23 cellular contexts compared by ENCODE assay signal in the genomic region with DNA sequence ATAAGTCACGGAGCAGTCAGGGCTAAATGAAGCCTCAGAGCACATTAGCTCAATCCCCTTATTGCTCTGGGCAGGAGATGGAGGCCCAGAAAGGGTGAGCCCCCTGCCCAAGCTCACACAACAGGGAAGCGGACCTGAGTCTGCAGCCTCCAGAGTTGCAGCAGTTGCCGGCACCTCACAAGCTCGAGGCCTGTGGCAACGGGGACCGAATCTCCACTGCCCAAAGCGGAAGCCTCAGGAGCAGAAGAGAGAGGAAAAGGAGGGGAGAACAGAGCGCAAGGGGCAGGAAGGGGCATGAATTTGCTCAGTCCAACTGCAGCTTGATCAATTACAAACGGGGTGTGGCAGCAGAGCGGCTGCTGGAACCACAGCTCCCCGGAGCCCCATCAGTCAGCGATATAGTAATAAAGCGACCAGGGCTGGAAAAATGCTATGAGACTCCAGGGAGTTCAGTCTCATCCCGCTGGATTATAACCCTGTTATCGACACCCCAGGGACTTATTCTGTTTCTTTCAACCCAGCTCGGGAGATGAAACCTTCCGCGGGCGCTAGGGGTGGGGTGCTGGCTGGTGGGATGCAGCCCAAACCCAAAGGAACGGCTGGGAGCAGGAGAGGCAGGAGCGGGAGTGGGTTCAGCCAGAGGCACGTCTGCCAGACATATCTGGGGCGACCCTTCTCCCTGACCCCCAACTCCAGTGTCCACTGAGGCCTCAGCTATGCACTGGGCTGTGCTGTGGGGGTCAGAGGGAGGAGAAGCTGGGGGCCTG.
DNase-seq lines count a peak whose midpoint lies in the region; ATAC-seq and TF ChIP-seq lines count a peak whose summit lies in the region.
"Had no signal": no experiment of that assay in that cellular context is flagged by ENCODE, and none has a peak within 500 bp of the region (broad histone marks: within the 10 kb centered on the region; RNA-seq: fewer than 3 reads in every experiment).

No MANE protein-coding gene starts in this region.

- H3K9ac ChIP-seq in OCI-LY3 (ENCODE audit: low read length) = no peak overlapping the region

- TF ChIP-seq POLR2A in sigmoid colon (IDR thresholded peaks at IDR 0.05) = no peak

- no peak for ATAC-seq in GM21381 (IDR thresholded peaks at IDR 0.05; ENCODE audit: unreplicated experiment)
- ATAC-seq: activated CD8-positive, alpha-beta memory T cell treated with anti-CD3 and anti-CD28 coated beads, Interleukin-2, amount 10 ng/mL, durations not matched to agents 7 days and 5 days; CD8-positive, alpha-beta T cell; naive thymus-derived CD8-positive, alpha-beta T cell had no signal

- H3K27ac ChIP-seq in OCI-LY3 (ENCODE audit: low read length) (no peak overlapping the region), sigmoid colon (no peak overlapping the region)
- H3K27ac ChIP-seq: pancreas, SJSA1, stomach, tibial nerve had no signal

- peaks cover 9% of the 10 kb centered on the region; the same call in 1 of the 2 replicates for H3K9me3 ChIP-seq in OCI-LY3 (ENCODE audit: insufficient read depth, low read length)
- H3K9me3 ChIP-seq in sigmoid colon = peaks cover 0 to 8% (median 3%) of the 10 kb centered on the region in 4 donors
- H3K9me3 ChIP-seq: pancreas, SJSA1 had no signal

- peaks cover 10% of the 10 kb centered on the region; the same call in 1 of the 2 replicates for H3K27me3 ChIP-seq in OCI-LY3 (ENCODE audit: low read depth, low read length)
- H3K27me3 ChIP-seq in sigmoid colon = peaks cover 0 to 20% (median 0%) of the 10 kb centered on the region in 3 donors
- H3K27me3 ChIP-seq: pancreas had no signal

- intact Hi-C loops in sigmoid colon (cut with DNase I) = no loop called here

- no peak for TF ChIP-seq EP300 in sigmoid colon (IDR thresholded peaks at IDR 0.05)

- no peak overlapping the region for H2AFZ ChIP-seq in OCI-LY3 (ENCODE audit: low read depth, low read length)

- peaks cover 22% of the 10 kb centered on the region for H3K4me1 ChIP-seq in OCI-LY3 (ENCODE audit: low read length)
- no peaks in the 10 kb centered on the region for H3K4me1 ChIP-seq in sigmoid colon
- H3K4me1 ChIP-seq: pancreas, SJSA1, stomach had no signal

- no peaks in the 10 kb centered on the region for H4K20me1 ChIP-seq in OCI-LY3 (ENCODE audit: insufficient read depth, low read length)

- 19 to 61% methylated on average over 23 of the region's 23 CpGs for WGBS in sigmoid colon, 2 donors

- H3K4me3 ChIP-seq in OCI-LY3 (ENCODE audit: low read length) (no peak overlapping the region), sigmoid colon (no peak overlapping the region)
- H3K4me3 ChIP-seq: pancreas, SJSA1, stomach, tibial nerve had no signal

- H3K36me3 ChIP-seq in OCI-LY3 (replicated peaks; ENCODE audit: low read depth, low read length) (peaks cover 9% of the 10 kb centered on the region), sigmoid colon (no peaks in the 10 kb centered on the region)
- H3K36me3 ChIP-seq: pancreas, SJSA1, stomach, tibial nerve had no signal

- peak overlapping the region; percentile 70; the same call in 1 of the 2 replicates for H3K4me2 ChIP-seq in OCI-LY3 (ENCODE audit: low read length)

- TF ChIP-seq CTCF in OCI-LY3 (IDR thresholded peaks at IDR 0.05; ENCODE audit: low read depth, low read length) (no peak), sigmoid colon (IDR thresholded peaks at IDR 0.05) (no peak)

- DNase-seq in NCI-H2171 treated with DMSO at 0.1 percent for 48 hours (lab: John Stamatoyannopoulos, UW) (peak; percentile 49), NCI-H2171 (lab: John Stamatoyannopoulos, UW) (no peak), islet precursor cell (peak; percentile 34), sigmoid colon (peak; percentile 48), hepatic stellate cell (ENCODE audit: low spot score) (no peak), kidney glomerular epithelial cell (lab: John Stamatoyannopoulos, UW) (no peak)
- DNase-seq: 8988T; activated CD4-positive, alpha-beta T cell treated with anti-CD3 and anti-CD28 coated beads, Interleukin-2, amount 10 ng/mL, durations not matched to agents 7 days and 5 days; activated CD8-positive, alpha-beta memory T cell treated with anti-CD3 and anti-CD28 coated beads, Interleukin-2, amount 10 ng/mL, durations not matched to agents 7 days and 5 days; activated naive CD8-positive, alpha-beta T cell treated with anti-CD3 and anti-CD28 coated beads for 36 hours; AML-193; CD8-positive, alpha-beta T cell; DMS 273 treated with DMSO at 0.1 percent for 48 hours; HFFc6; right cardiac atrium; stimulated activated CD4-positive, alpha-beta T cell treated with anti-CD3 and anti-CD28 coated beads, Interleukin-15, amount 100 ng/mL, for 24 hours; stomach had no signal

- no peaks in the 10 kb centered on the region for H3K79me2 ChIP-seq in OCI-LY3 (ENCODE audit: low read length)

Comparison
In these comparisons a context has a peak if more than half of its experiments do, and no peak if none do; other contexts are left out.
1. DNase-seq: peak in NCI-H2171 treated with DMSO at 0.1 percent for 48 hours (single experiment), islet precursor cell (single experiment) and sigmoid colon (single experiment); none in NCI-H2171 (single experiment), hepatic stellate cell (single experiment) and kidney glomerular epithelial cell (single experiment).